ENCODE assay signal across 1 cellular context in the genomic region with DNA sequence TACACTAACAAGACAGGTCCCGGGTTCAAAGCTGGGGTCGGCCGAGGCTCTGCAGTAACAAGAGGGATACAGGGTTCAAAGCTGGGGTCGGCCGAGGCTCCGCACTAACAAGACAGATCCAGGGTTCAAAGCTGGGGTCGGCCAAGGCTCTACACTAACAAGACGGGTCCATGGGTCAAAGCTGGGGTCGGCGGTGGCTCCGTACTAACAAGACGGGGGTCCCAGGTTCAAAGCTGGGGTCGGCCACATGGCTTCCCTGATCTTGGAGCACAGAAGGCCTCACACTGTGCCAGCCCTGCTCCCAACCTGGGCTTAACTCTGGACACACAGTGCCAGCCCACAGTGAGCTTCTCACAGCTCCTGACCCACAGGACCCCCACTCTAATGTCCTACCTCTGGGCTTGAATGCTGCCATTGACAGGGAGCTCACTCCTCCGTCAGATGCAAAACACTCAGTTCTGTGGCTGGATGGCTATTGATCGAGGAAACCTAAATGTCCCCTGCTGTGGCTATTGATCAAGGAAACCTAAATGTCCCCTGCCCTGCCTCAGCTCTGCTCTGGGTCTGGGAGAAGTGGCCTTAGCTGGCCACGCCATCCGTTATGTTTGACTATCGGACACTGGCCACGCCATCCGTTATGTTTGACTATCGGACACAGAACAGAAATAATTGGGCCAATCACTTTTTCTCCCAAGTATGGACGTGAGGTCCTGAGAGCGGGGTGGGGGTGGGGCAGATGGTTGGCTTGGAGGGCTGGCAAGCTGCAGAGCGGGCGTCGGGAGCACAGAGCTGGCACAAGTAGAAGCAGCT.
TF ChIP-seq lines count a peak whose summit lies in the region.

No MANE protein-coding gene starts in this region.

TF ChIP-seq in HepG2, 621 proteins besides CTCF, POLR2A, EP300 and RAD21:
- TF ChIP-seq ZNF484 (CRISPR knock-in tag; IDR thresholded peaks at IDR 0.05; ENCODE audit: borderline replicate concordance, low read depth) (no peak), ZBTB20 (CRISPR knock-in tag; IDR thresholded peaks at IDR 0.05; ENCODE audit: borderline replicate concordance, low read depth) (no peak), ESRRA (CRISPR knock-in tag; IDR thresholded peaks at IDR 0.05; ENCODE audit: low read depth) (no peak), CBX5 (CRISPR knock-in tag; IDR thresholded peaks at IDR 0.05; ENCODE audit: borderline replicate concordance) (no peak), HNRNPH1 (optimal IDR thresholded peaks at IDR 0.05; ENCODE audit: low read depth, low read length) (no peak), FOXC1 (CRISPR knock-in tag; IDR thresholded peaks at IDR 0.05; ENCODE audit: borderline replicate concordance) (no peak), SCMH1 (CRISPR knock-in tag; IDR thresholded peaks at IDR 0.05; ENCODE audit: borderline replicate concordance) (no peak), NCOA1 (CRISPR knock-in tag; IDR thresholded peaks at IDR 0.05) (no peak), NAIF1 (CRISPR knock-in tag; IDR thresholded peaks at IDR 0.05; ENCODE audit: borderline replicate concordance) (no peak), NFE2L1 (CRISPR knock-in tag; IDR thresholded peaks at IDR 0.05; ENCODE audit: borderline replicate concordance) (no peak)
- TF ChIP-seq, protein P1, sequence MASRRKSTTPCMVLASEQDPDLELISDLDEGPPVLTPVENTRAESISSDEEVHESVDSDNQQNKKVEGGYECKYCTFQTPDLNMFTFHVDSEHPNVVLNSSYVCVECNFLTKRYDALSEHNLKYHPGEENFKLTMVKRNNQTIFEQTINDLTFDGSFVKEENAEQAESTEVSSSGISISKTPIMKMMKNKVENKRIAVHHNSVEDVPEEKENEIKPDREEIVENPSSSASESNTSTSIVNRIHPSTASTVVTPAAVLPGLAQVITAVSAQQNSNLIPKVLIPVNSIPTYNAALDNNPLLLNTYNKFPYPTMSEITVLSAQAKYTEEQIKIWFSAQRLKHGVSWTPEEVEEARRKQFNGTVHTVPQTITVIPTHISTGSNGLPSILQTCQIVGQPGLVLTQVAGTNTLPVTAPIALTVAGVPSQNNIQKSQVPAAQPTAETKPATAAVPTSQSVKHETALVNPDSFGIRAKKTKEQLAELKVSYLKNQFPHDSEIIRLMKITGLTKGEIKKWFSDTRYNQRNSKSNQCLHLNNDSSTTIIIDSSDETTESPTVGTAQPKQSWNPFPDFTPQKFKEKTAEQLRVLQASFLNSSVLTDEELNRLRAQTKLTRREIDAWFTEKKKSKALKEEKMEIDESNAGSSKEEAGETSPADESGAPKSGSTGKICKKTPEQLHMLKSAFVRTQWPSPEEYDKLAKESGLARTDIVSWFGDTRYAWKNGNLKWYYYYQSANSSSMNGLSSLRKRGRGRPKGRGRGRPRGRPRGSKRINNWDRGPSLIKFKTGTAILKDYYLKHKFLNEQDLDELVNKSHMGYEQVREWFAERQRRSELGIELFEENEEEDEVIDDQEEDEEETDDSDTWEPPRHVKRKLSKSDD (CRISPR knock-in tag; IDR thresholded peaks at IDR 0.05; ENCODE audit: low read depth): no peak
